8 cellular contexts compared by ENCODE assay signal in genomic region chr19:18919895-18920204, GRCh38. TPM values are rescaled to one million over a fixed set of nuclear protein-coding genes. Genes with fewer than 3 reads are reported as not detected.
DNase-seq lines count a peak whose midpoint lies in the region; ATAC-seq and TF ChIP-seq lines count a peak whose summit lies in the region.

No MANE protein-coding gene starts in this region.

- peaks cover 38% of the 10 kb centered on the region for H3K4me1 Mint-ChIP-seq in activated T-cell treated with anti-CD3 and anti-CD28 coated beads, Interleukin-2, amount 50 U/mL, for 4 hours (ENCODE audit: low read depth)

- TF ChIP-seq RAD21 in liver (IDR thresholded peaks at IDR 0.05) = no peak

- no peak for TF ChIP-seq EP300 in tibial nerve (IDR thresholded peaks at IDR 0.05)

- H3K9me3 ChIP-seq in ascending aorta (no peaks in the 10 kb centered on the region), liver (ENCODE audit: control insufficient read depth in 4 of 4, low read length in 3 of 4) (no peaks in the 10 kb centered on the region), tibial nerve (no peaks in the 10 kb centered on the region)

- no peak for ATAC-seq in activated T-cell treated with anti-CD3 and anti-CD28 coated beads, Interleukin-2, amount 50 U/mL, for 4 hours
- ATAC-seq in GM21528 (IDR thresholded peaks at IDR 0.05; ENCODE audit: low FRiP score, unreplicated experiment) = no peak

- DNase-seq in activated T-cell treated with anti-CD3 and anti-CD28 coated beads, Interleukin-2, amount 50 U/mL, for 4 hours = no peak
- DNase-seq in activated T-cell treated with anti-CD3 and anti-CD28 coated beads, Interleukin-2, amount 50 U/mL, for 48 hours = no peak
- DNase-seq in ascending aorta (ENCODE audit: low spot score in 2 of 2) (no peak), tibial nerve (ENCODE audit: low spot score in 2 of 2) (no peak), MV-4-11 (lab: John Stamatoyannopoulos, UW) (no peak), NCI-H510A treated with DMSO at 0.1 percent for 48 hours (lab: John Stamatoyannopoulos, UW) (no peak)

- H3K27ac ChIP-seq in ascending aorta (peak overlapping the region; percentile 61 to 69), liver (ENCODE audit: low read depth in 1 of 2, low read length in 2 of 2) (peak overlapping the region; percentile 33 to 38), tibial nerve (peak overlapping the region in 3 of 4 donors; percentile 67 to 92 (median 75))

- peaks cover 17% of the 10 kb centered on the region for H3K36me3 Mint-ChIP-seq in activated T-cell treated with anti-CD3 and anti-CD28 coated beads, Interleukin-2, amount 50 U/mL, for 4 hours (ENCODE audit: insufficient read depth)

- H3K4me3 Mint-ChIP-seq in activated T-cell treated with anti-CD3 and anti-CD28 coated beads, Interleukin-2, amount 50 U/mL, for 4 hours = peak overlapping the region; percentile 98

- H3K27me3 ChIP-seq in ascending aorta (no peaks in the 10 kb centered on the region), liver (ENCODE audit: control insufficient read depth in 4 of 4, insufficient read depth in 4 of 4, low read length in 3 of 4) (no peaks in the 10 kb centered on the region), tibial nerve (no peaks in the 10 kb centered on the region)

- under 1% methylated on average over 15 of the region's 15 CpGs for WGBS in liver
- WGBS in tibial nerve, 2 donors = 0 to 1% methylated on average over 15 of the region's 15 CpGs

- peaks cover 37 to 49% of the 10 kb centered on the region in 2 donors for H3K36me3 ChIP-seq in ascending aorta
- peaks cover 13 to 37% (median 17%) of the 10 kb centered on the region in 4 donors for H3K36me3 ChIP-seq in liver (ENCODE audit: control insufficient read depth in 4 of 4, insufficient read depth in 3 of 4, low read depth in 1 of 4, low read length in 3 of 4)
- peaks cover 0 to 53% (median 21%) of the 10 kb centered on the region in 3 donors for H3K36me3 ChIP-seq in tibial nerve

- H3K9me3 Mint-ChIP-seq in activated T-cell treated with anti-CD3 and anti-CD28 coated beads, Interleukin-2, amount 50 U/mL, for 4 hours = no peaks in the 10 kb centered on the region

- peaks cover 6 to 22% of the 10 kb centered on the region in 2 donors for H3K4me1 ChIP-seq in ascending aorta
- H3K4me1 ChIP-seq in liver (ENCODE audit: control insufficient read depth in 4 of 4, insufficient read depth in 4 of 4, low read length in 3 of 4) = peaks cover 4 to 34% (median 19%) of the 10 kb centered on the region in 4 donors
- peaks cover 0 to 50% (median 19%) of the 10 kb centered on the region in 4 donors for H3K4me1 ChIP-seq in tibial nerve

- H3K27me3 Mint-ChIP-seq in activated T-cell treated with anti-CD3 and anti-CD28 coated beads, Interleukin-2, amount 50 U/mL, for 4 hours (ENCODE audit: low read depth) = no peaks in the 10 kb centered on the region

- H3K9ac ChIP-seq in liver (ENCODE audit: low read depth in 1 of 2, low read length in 2 of 2) = peak overlapping the region; percentile 55 to 89

- no peak for TF ChIP-seq POLR2A in tibial nerve (IDR thresholded peaks at IDR 0.05)

- intact Hi-C loops in ascending aorta (cut with DNase I) = loop anchor here (1.0 to 10.0 kb wide), 4 partner anchors 20 to 349 kb away; partner anchors contain the start of genes ARMC6, SUGP2, TMEM161A and UBA52

- no peak for TF ChIP-seq CTCF in ascending aorta (IDR thresholded peaks at IDR 0.05)
- TF ChIP-seq CTCF in liver (IDR thresholded peaks at IDR 0.05; ENCODE audit: low read depth, low read length, missing input control) = no peak
- TF ChIP-seq CTCF in tibial nerve (IDR thresholded peaks at IDR 0.05) = no peak

- H3K4me3 ChIP-seq in ascending aorta (peak overlapping the region; percentile 84 to 96), liver (ENCODE audit: low read depth in 1 of 3, low read length in 3 of 3) (peak overlapping the region; percentile 92 to 100 (median 96)), tibial nerve (peak overlapping the region; percentile 78 to 94 (median 82))

TF ChIP-seq in liver, 16 proteins besides CTCF, POLR2A, EP300 and RAD21:
- TF ChIP-seq FOXA2 (IDR thresholded peaks at IDR 0.05) = no peak
- TF ChIP-seq FOXA1 (IDR thresholded peaks at IDR 0.05) = no peak
- no peak for TF ChIP-seq ATF3 (IDR thresholded peaks at IDR 0.05)
- no peak for TF ChIP-seq MAX (IDR thresholded peaks at IDR 0.05)
- no peak for TF ChIP-seq EGR1 (IDR thresholded peaks at IDR 0.05; ENCODE audit: low read depth in 2 of 2)
- no peak for TF ChIP-seq REST (IDR thresholded peaks at IDR 0.05)
- no peak for TF ChIP-seq TAF1 (conservative IDR thresholded peaks at IDR 0.05)
- TF ChIP-seq JUND (IDR thresholded peaks at IDR 0.05) = no peak
- no peak for TF ChIP-seq HNF4G (IDR thresholded peaks at IDR 0.05)
- no peak for TF ChIP-seq ZBTB33 (IDR thresholded peaks at IDR 0.05)

RNA-seq across cellular contexts. Expression of gene DDX49, which starts 0.3 kb away (rescaled TPM):
- total RNA-seq in activated T-cell treated with anti-CD3 and anti-CD28 coated beads, Interleukin-2, amount 50 U/mL, for 4 hours = 100 to 1,000 TPM; 170 to 178 (median 176) TPM
- total RNA-seq in ascending aorta (51.6 TPM), liver (10 to 100 TPM; 25.6 to 32.9 TPM), tibial nerve (10 to 100 TPM; 31.8 to 61.2 (median 35.5) TPM)
- polyA plus RNA-seq in liver = 10 to 100 TPM; 13.2 to 36.1 TPM

RNA-seq across cellular contexts. Expression of gene COPE, which starts 0.7 kb away (rescaled TPM):
- total RNA-seq in activated T-cell treated with anti-CD3 and anti-CD28 coated beads, Interleukin-2, amount 50 U/mL, for 4 hours = 100 to 1,000 TPM; 258 to 293 (median 270) TPM
- total RNA-seq in ascending aorta (331 TPM), liver (100 to 1,000 TPM; 103 to 141 TPM), tibial nerve (100 to 1,000 TPM; 151 to 266 (median 183) TPM)
- polyA plus RNA-seq in liver = 100 to 1,000 TPM; 143 to 204 TPM

RNA-seq across cellular contexts. Expression of gene HOMER3, which starts 21.2 kb away (rescaled TPM):
- 1 to 10 TPM in 1 of 3 donors, under 1 TPM in 2; 0.53 to 1.1 (median 0.79) TPM for total RNA-seq in activated T-cell treated with anti-CD3 and anti-CD28 coated beads, Interleukin-2, amount 50 U/mL, for 4 hours
- total RNA-seq in ascending aorta (93.0 TPM), liver (1 to 10 TPM; 3.0 to 5.4 TPM), tibial nerve (10 to 100 TPM; 38.0 to 90.0 (median 44.6) TPM)
- 1 to 10 TPM in 1 of 2 donors, under 1 TPM in 1; 0.18 to 3.9 TPM for polyA plus RNA-seq in liver

RNA-seq across cellular contexts. Expression of gene CERS1, which starts 23.9 kb away (rescaled TPM):
- total RNA-seq in activated T-cell treated with anti-CD3 and anti-CD28 coated beads, Interleukin-2, amount 50 U/mL, for 4 hours = under 1 TPM in 1 of 3 donors, not detected in 2; 0.13 TPM
- not detected for total RNA-seq in ascending aorta
- under 1 TPM in 1 of 2 donors, not detected in 1; 0.28 TPM for total RNA-seq in liver
- not detected for polyA plus RNA-seq in liver
- total RNA-seq in tibial nerve = 10 to 100 TPM in 3 of 4 donors, 1 to 10 TPM in 1; 7.0 to 14.9 (median 13.4) TPM

Comparison
In these comparisons a context has a peak if more than half of its experiments do, and no peak if none do; other contexts are left out.
1. RNA of gene HOMER3, which starts 21.2 kb away (total RNA-seq): 93.0 TPM in ascending aorta (single experiment) and 38.0 to 90.0 TPM in tibial nerve; 3.0 to 5.4 TPM in liver and 0.53 to 1.1 TPM in activated T-cell treated with anti-CD3 and anti-CD28 coated beads, Interleukin-2, amount 50 U/mL, for 4 hours; every median in the first group is over 4 times any median in the second.
2. Peak in every context shown above with its lines, with median percentiles within 50 percentile points of each other: H3K27ac ChIP-seq and H3K4me3 ChIP-seq.